Comparison of ENCODE assay signal across 21 cellular contexts in genomic region chr7:53302511-53303246, GRCh38.
DNase-seq lines count a peak whose midpoint lies in the region; ATAC-seq and TF ChIP-seq lines count a peak whose summit lies in the region.
"Had no signal": no experiment of that assay in that cellular context is flagged by ENCODE, and none has a peak within 500 bp of the region (broad histone marks: within the 10 kb centered on the region; RNA-seq: fewer than 3 reads in every experiment).

No MANE protein-coding gene starts in this region.

- no peak for ATAC-seq in GM23338
- ATAC-seq: GM12878 had no signal

- H3K27me3 Mint-ChIP-seq in GM23338 (ENCODE audit: insufficient read depth, low read depth, poor library complexity): no peaks in the 10 kb centered on the region
- H3K27me3 Mint-ChIP-seq: B cell; CD4-positive, CD25-positive, alpha-beta regulatory T cell; CD8-positive, alpha-beta memory T cell had no signal

- H2AK5ac ChIP-seq in mesendoderm (ENCODE audit: low read length) (no peak overlapping the region), trophoblast cell (ENCODE audit: low read length) (no peak overlapping the region)

- H3K14ac ChIP-seq in trophoblast cell (ENCODE audit: low read length): no peak overlapping the region

- no peak overlapping the region for H3K27ac ChIP-seq in GM23338 (ENCODE audit: low read depth)
- no peak overlapping the region for H3K27ac ChIP-seq in mesendoderm (ENCODE audit: low read depth, low read length)
- no peak overlapping the region for H3K27ac ChIP-seq in trophoblast cell (ENCODE audit: low read depth, low read length)
- no peak overlapping the region for H3K27ac ChIP-seq in prostate gland
- H3K27ac ChIP-seq: 22Rv1, BLaER1, C4-2B had no signal

- no peak overlapping the region for H4K12ac ChIP-seq in trophoblast cell (ENCODE audit: low read depth, low read length)

- DNase-seq in GM23338 (ENCODE audit: low spot score) (peak; percentile 47), astrocyte of the hippocampus (ENCODE audit: low read depth, low spot score) (peak; percentile 53), mesendoderm (peak; percentile 44), trophoblast cell (peak; percentile 38 to 84), NOMO-1 treated with dmso at 0.1 percent for 144 hours (lab: John Stamatoyannopoulos, UW; ENCODE audit: unreplicated experiment) (no peak), prostate gland (ENCODE audit: low spot score) (no peak), NCI-H1930 (lab: John Stamatoyannopoulos, UW) (no peak)
- DNase-seq: CD4-positive, CD25-positive, alpha-beta regulatory T cell; CD8-positive, alpha-beta memory T cell; DMS 273 treated with DMSO at 0.1 percent for 48 hours; DMS79; EL; GDM1; GOT3; H7; HCEC 1CT had no signal

- no peaks in the 10 kb centered on the region for H3F3A ChIP-seq in GM23338 (replicated peaks; ENCODE audit: low read depth)

- TF ChIP-seq CTCF in GM23338 (conservative IDR thresholded peaks at IDR 0.05; ENCODE audit: low read depth in 2 of 2): no peak
- no peak for TF ChIP-seq CTCF in prostate gland (IDR thresholded peaks at IDR 0.05)

- no peak overlapping the region for H3K4me3 ChIP-seq in GM23338
- no peak overlapping the region for H3K4me3 ChIP-seq in mesendoderm (ENCODE audit: low read length)
- no peak overlapping the region for H3K4me3 ChIP-seq in trophoblast cell (ENCODE audit: low read depth, low read length)
- no peak overlapping the region for H3K4me3 ChIP-seq in prostate gland
- H3K4me3 ChIP-seq: BLaER1, GM12878 had no signal

- H3K4me1 ChIP-seq in GM23338 (ENCODE audit: insufficient read depth) (no peaks in the 10 kb centered on the region), mesendoderm (ENCODE audit: control insufficient read depth, low read depth, low read length) (no peaks in the 10 kb centered on the region), trophoblast cell (ENCODE audit: control insufficient read depth in 1 of 2, insufficient read depth in 2 of 2, low read length in 2 of 2) (peaks cover 0 to 4% of the 10 kb centered on the region in 2 experiments), prostate gland (replicated peaks) (no peaks in the 10 kb centered on the region)
- H3K4me1 ChIP-seq: BLaER1 had no signal

- H3K9ac ChIP-seq in mesendoderm (ENCODE audit: low read length): no peak overlapping the region
- no peak overlapping the region for H3K9ac ChIP-seq in trophoblast cell (ENCODE audit: low read length)
- H3K9ac ChIP-seq: BLaER1 had no signal

- no peak overlapping the region for H3K23ac ChIP-seq in mesendoderm (ENCODE audit: low read length)
- no peak overlapping the region for H3K23ac ChIP-seq in trophoblast cell (ENCODE audit: low read length)

- H3K9me2 ChIP-seq in GM23338 (ENCODE audit: insufficient read depth): peaks cover 17% of the 10 kb centered on the region; the same call in 1 of the 2 replicates

- H4K8ac ChIP-seq in mesendoderm (ENCODE audit: low read depth, low read length) (no peak overlapping the region), trophoblast cell (ENCODE audit: low read depth, low read length) (no peak overlapping the region)

- H3K36me3 ChIP-seq in GM23338 (ENCODE audit: insufficient read depth) (no peaks in the 10 kb centered on the region), mesendoderm (ENCODE audit: control insufficient read depth, insufficient read depth, low read length) (no peaks in the 10 kb centered on the region), trophoblast cell (ENCODE audit: control insufficient read depth in 1 of 2, insufficient read depth in 2 of 2, low read length in 2 of 2) (no peaks in the 10 kb centered on the region), prostate gland (no peaks in the 10 kb centered on the region)
- H3K36me3 ChIP-seq: BLaER1 had no signal

- H3K4me2 ChIP-seq in GM23338: no peak overlapping the region
- H3K4me2 ChIP-seq in mesendoderm (ENCODE audit: low read length): no peak overlapping the region
- no peak overlapping the region for H3K4me2 ChIP-seq in trophoblast cell (ENCODE audit: low read length)
- H3K4me2 ChIP-seq: BLaER1 had no signal

- TF ChIP-seq POLR2A in prostate gland (IDR thresholded peaks at IDR 0.05): no peak

- no peak overlapping the region for H4K5ac ChIP-seq in mesendoderm (ENCODE audit: low read length)

- no peaks in the 10 kb centered on the region for H3K36me3 Mint-ChIP-seq in GM23338 (ENCODE audit: low read depth)
- H3K36me3 Mint-ChIP-seq: CD4-positive, CD25-positive, alpha-beta regulatory T cell; CD8-positive, alpha-beta memory T cell had no signal

- H3K56ac ChIP-seq in mesendoderm (ENCODE audit: low read length): no peak overlapping the region

- intact Hi-C loops in prostate gland (cut with DNase I): no loop called here

- no peak overlapping the region for H3K4ac ChIP-seq in mesendoderm (ENCODE audit: low read depth, low read length)
- no peak overlapping the region for H3K4ac ChIP-seq in trophoblast cell (ENCODE audit: low read depth, low read length)

- H2BK120ac ChIP-seq in mesendoderm (ENCODE audit: low read depth, low read length) (no peak overlapping the region), trophoblast cell (ENCODE audit: insufficient read depth, low read length, poor library complexity) (no peak overlapping the region)

- no peaks in the 10 kb centered on the region for H3K27me3 ChIP-seq in GM23338 (ENCODE audit: insufficient read depth)
- H3K27me3 ChIP-seq in mesendoderm (ENCODE audit: insufficient read depth, low read length, poor library complexity): no peaks in the 10 kb centered on the region
- H3K27me3 ChIP-seq in trophoblast cell (ENCODE audit: insufficient read depth, low read length): no peaks in the 10 kb centered on the region
- H3K27me3 ChIP-seq in prostate gland (replicated peaks; ENCODE audit: insufficient read depth): no peaks in the 10 kb centered on the region
- H3K27me3 ChIP-seq: BLaER1 had no signal

- no peak overlapping the region for H3K27ac Mint-ChIP-seq in GM23338
- H3K27ac Mint-ChIP-seq: B cell; CD4-positive, CD25-positive, alpha-beta regulatory T cell; CD8-positive, alpha-beta memory T cell had no signal

- H3K79me2 ChIP-seq in GM23338 (replicated peaks; ENCODE audit: insufficient read depth) (no peaks in the 10 kb centered on the region), mesendoderm (ENCODE audit: control insufficient read depth, insufficient read depth, low read length) (no peaks in the 10 kb centered on the region), trophoblast cell (ENCODE audit: control insufficient read depth, insufficient read depth, low read length, poor library complexity) (no peaks in the 10 kb centered on the region)

- no peak overlapping the region for H2BK12ac ChIP-seq in trophoblast cell (ENCODE audit: low read length)

- H3K4me1 Mint-ChIP-seq in GM23338: peaks cover 9% of the 10 kb centered on the region
- H3K4me1 Mint-ChIP-seq: B cell; CD4-positive, CD25-positive, alpha-beta regulatory T cell; CD8-positive, alpha-beta memory T cell had no signal

- H3K79me1 ChIP-seq in mesendoderm (ENCODE audit: low read length): no peaks in the 10 kb centered on the region
- H3K79me1 ChIP-seq in trophoblast cell (ENCODE audit: low read length): no peaks in the 10 kb centered on the region

- no peaks in the 10 kb centered on the region; the same call in 2 of the 3 replicates for H3K9me3 Mint-ChIP-seq in GM23338

- H2AFZ ChIP-seq in GM23338: no peak overlapping the region
- H2AFZ ChIP-seq in trophoblast cell (ENCODE audit: insufficient read depth, low read length, poor library complexity): no peak overlapping the region

- no peak overlapping the region for H3K4me3 Mint-ChIP-seq in GM23338
- H3K4me3 Mint-ChIP-seq: B cell; CD4-positive, CD25-positive, alpha-beta regulatory T cell; CD8-positive, alpha-beta memory T cell had no signal

- H3K18ac ChIP-seq in mesendoderm (ENCODE audit: low read length) (no peak overlapping the region), trophoblast cell (ENCODE audit: low read length) (no peak overlapping the region)

- no CpG with 5 or more reads among the region's 4 CpGs for WGBS in mesendoderm (ENCODE audit: extremely low coverage, insufficient coverage, low lambda C conversion rate)
- no CpG with 5 or more reads among the region's 4 CpGs for WGBS in trophoblast cell (ENCODE audit: extremely low coverage, insufficient coverage, insufficient read length)
- 72% methylated on average over 4 of the region's 4 CpGs for WGBS in prostate gland

- H4K20me1 ChIP-seq in GM23338 (replicated peaks; ENCODE audit: insufficient read depth): no peaks in the 10 kb centered on the region
- H4K20me1 ChIP-seq: BLaER1 had no signal

- no peak overlapping the region for H2BK15ac ChIP-seq in mesendoderm (replicated peaks; ENCODE audit: low read depth)

- H2BK5ac ChIP-seq in mesendoderm (ENCODE audit: low read length) (no peak overlapping the region), trophoblast cell (ENCODE audit: low read depth, low read length, poor library complexity) (no peak overlapping the region)

- H4K91ac ChIP-seq in trophoblast cell (ENCODE audit: low read depth, low read length): no peak overlapping the region

- no peaks in the 10 kb centered on the region for H3K9me3 ChIP-seq in trophoblast cell (ENCODE audit: insufficient read depth, low read depth, low read length)
- H3K9me3 ChIP-seq in prostate gland: no peaks in the 10 kb centered on the region
- H3K9me3 ChIP-seq: BLaER1 had no signal

TF ChIP-seq in GM23338, 12 proteins besides CTCF, POLR2A, EP300 and RAD21 (continues in another document):
- TF ChIP-seq JUNB (IDR thresholded peaks at IDR 0.05; ENCODE audit: unreplicated experiment) (no peak), ZNF114 (CRISPR knock-in tag; IDR thresholded peaks at IDR 0.05) (no peak), ZNF331 (CRISPR knock-in tag; IDR thresholded peaks at IDR 0.05; ENCODE audit: low read depth) (no peak)

Comparison
In these comparisons a context has a peak if more than half of its experiments do, and no peak if none do; other contexts are left out.
1. DNase-seq: peak in GM23338 (single experiment), astrocyte of the hippocampus (single experiment), mesendoderm (single experiment) and trophoblast cell (2 of 2); none in NOMO-1 treated with dmso at 0.1 percent for 144 hours (single experiment), prostate gland (single experiment) and NCI-H1930 (0 of 2).